ENCODE assay signal across 9 cellular contexts in genomic region chr13:97911311-97912138, GRCh38. TPM values are rescaled to one million over a fixed set of nuclear protein-coding genes. Genes with fewer than 3 reads are reported as not detected.
DNase-seq lines count a peak whose midpoint lies in the region; ATAC-seq lines count a peak whose summit lies in the region.
"Had no signal": no experiment of that assay in that cellular context is flagged by ENCODE, and none has a peak within 500 bp of the region (broad histone marks: within the 10 kb centered on the region; RNA-seq: fewer than 3 reads in every experiment).

No MANE protein-coding gene starts in this region.

- CTCF ChIA-PET in activated CD8-positive, alpha-beta memory T cell treated with anti-CD3 and anti-CD28 coated beads, Interleukin-2, amount 10 ng/mL, durations not matched to agents 7 days and 5 days (lab: Charles Lee): interaction anchor here (2.3 kb wide), 1 partner anchor 55 kb away, joined by 8 read pairs; no protein-coding TSS in a partner anchor

- H3K27ac Mint-ChIP-seq in activated CD8-positive, alpha-beta memory T cell treated with anti-CD3 and anti-CD28 coated beads, Interleukin-2, amount 10 ng/mL, durations not matched to agents 7 days and 5 days: no peak overlapping the region

- no peaks in the 10 kb centered on the region for H3K9me3 ChIP-seq in effector memory CD4-positive, alpha-beta T cell (ENCODE audit: control insufficient read depth, low read length)
- H3K9me3 ChIP-seq: neutrophil had no signal

- H3K4me3 ChIP-seq in effector memory CD4-positive, alpha-beta T cell (ENCODE audit: insufficient read depth, low read depth, low read length, poor library complexity, severe bottlenecking): no peak overlapping the region

- peaks cover 20% of the 10 kb centered on the region for H3K27me3 Mint-ChIP-seq in activated CD8-positive, alpha-beta memory T cell treated with anti-CD3 and anti-CD28 coated beads, Interleukin-2, amount 10 ng/mL, durations not matched to agents 7 days and 5 days

- no peaks in the 10 kb centered on the region for H3K4me1 ChIP-seq in effector memory CD4-positive, alpha-beta T cell (ENCODE audit: control insufficient read depth, insufficient read depth, low read length, poor library complexity, severe bottlenecking)

- H3K4me3 Mint-ChIP-seq in activated CD8-positive, alpha-beta memory T cell treated with anti-CD3 and anti-CD28 coated beads, Interleukin-2, amount 10 ng/mL, durations not matched to agents 7 days and 5 days: no peak overlapping the region

- no peaks in the 10 kb centered on the region for H3K36me3 ChIP-seq in effector memory CD4-positive, alpha-beta T cell (ENCODE audit: control insufficient read depth, insufficient read depth, low read length)
- H3K36me3 ChIP-seq: neutrophil had no signal

- ATAC-seq in activated CD8-positive, alpha-beta memory T cell treated with anti-CD3 and anti-CD28 coated beads, Interleukin-2, amount 10 ng/mL, durations not matched to agents 7 days and 5 days: no peak

- no peak overlapping the region for H3K27ac ChIP-seq in substantia nigra (ENCODE audit: low read depth, low read length, poor library complexity, severe bottlenecking)
- no peak overlapping the region for H3K27ac ChIP-seq in effector memory CD4-positive, alpha-beta T cell (ENCODE audit: insufficient read depth, low read length, poor library complexity, severe bottlenecking)
- H3K27ac ChIP-seq: neutrophil had no signal

- no peaks in the 10 kb centered on the region for H3K27me3 ChIP-seq in effector memory CD4-positive, alpha-beta T cell (replicated peaks; ENCODE audit: control insufficient read depth, insufficient read depth, low read length, poor library complexity, severe bottlenecking)
- H3K27me3 ChIP-seq: neutrophil had no signal

- DNase-seq in DMS 273 (lab: John Stamatoyannopoulos, UW; ENCODE audit: unreplicated experiment) (peak; percentile 18), DMS 273 treated with DMSO at 0.1 percent for 48 hours (lab: John Stamatoyannopoulos, UW) (no peak), H4 (ENCODE audit: low spot score) (peak; percentile 3), RPMI7951 (ENCODE audit: low read depth) (peak; percentile 34), iPS-NIHi7 (ENCODE audit: extremely low spot score) (peak; percentile 76), substantia nigra (lab: John Stamatoyannopoulos, UW) (no peak)
- no peak for DNase-seq in effector memory CD4-positive, alpha-beta T cell
- DNase-seq in activated CD8-positive, alpha-beta memory T cell treated with anti-CD3 and anti-CD28 coated beads, Interleukin-2, amount 10 ng/mL, durations not matched to agents 7 days and 5 days: no peak

- peaks cover 5% of the 10 kb centered on the region for H3K9me3 Mint-ChIP-seq in activated CD8-positive, alpha-beta memory T cell treated with anti-CD3 and anti-CD28 coated beads, Interleukin-2, amount 10 ng/mL, durations not matched to agents 7 days and 5 days (ENCODE audit: low read depth)

- no peaks in the 10 kb centered on the region for H3K4me1 Mint-ChIP-seq in activated CD8-positive, alpha-beta memory T cell treated with anti-CD3 and anti-CD28 coated beads, Interleukin-2, amount 10 ng/mL, durations not matched to agents 7 days and 5 days

- no peaks in the 10 kb centered on the region for H3K36me3 Mint-ChIP-seq in activated CD8-positive, alpha-beta memory T cell treated with anti-CD3 and anti-CD28 coated beads, Interleukin-2, amount 10 ng/mL, durations not matched to agents 7 days and 5 days

RNA-seq across cellular contexts. Expression of gene IPO5, which starts 42.0 kb away (rescaled TPM):
- 65.3 and 88.4 TPM in 2 replicates for total RNA-seq in H4 (2014; rRNA removed; shearing (Covaris generic))
- total RNA-seq in RPMI7951 (2014; rRNA removed; shearing (Covaris generic)): 80.1 and 93.8 TPM in 2 replicates
- 100 to 1,000 TPM; 101 to 136 TPM for total RNA-seq in activated CD8-positive, alpha-beta memory T cell treated with anti-CD3 and anti-CD28 coated beads, Interleukin-2, amount 10 ng/mL, durations not matched to agents 7 days and 5 days

Comparison
In these comparisons a context has a peak if more than half of its experiments do, and no peak if none do; other contexts are left out.
1. DNase-seq: peak in DMS 273 (single experiment), H4 (single experiment), RPMI7951 (single experiment) and iPS-NIHi7 (single experiment); none in DMS 273 treated with DMSO at 0.1 percent for 48 hours (single experiment), substantia nigra (0 of 49), effector memory CD4-positive, alpha-beta T cell (0 of 3) and activated CD8-positive, alpha-beta memory T cell treated with anti-CD3 and anti-CD28 coated beads, Interleukin-2, amount 10 ng/mL, durations not matched to agents 7 days and 5 days (single experiment).